ENCODE assay signal across 1 cellular context in genomic region chr11:117946842-117947526, GRCh38.
A peak's percentile ranks its signal among the peaks of the same experiment; 100 is the strongest.
TF ChIP-seq lines count a peak whose summit lies in the region.

No MANE protein-coding gene starts in this region.

TF ChIP-seq in K562, 482 proteins besides CTCF, POLR2A, EP300 and RAD21 (continued from another document and continues in another):
- TF ChIP-seq FOSL1 (tag; conservative IDR thresholded peaks at IDR 0.05) (peak; percentile 93), SMARCC2 (IDR thresholded peaks at IDR 0.05; ENCODE audit: low read depth) (no peak), NFIC (IDR thresholded peaks at IDR 0.05) (no peak; the same call in 1 of the 2 replicates), ILK (tag; IDR thresholded peaks at IDR 0.05; ENCODE audit: borderline replicate concordance, low read depth) (no peak), FOXM1 (IDR thresholded peaks at IDR 0.05; ENCODE audit: low read depth) (no peak), FOXM1 (CRISPR knock-in tag; IDR thresholded peaks at IDR 0.05; ENCODE audit: low read depth) (no peak), CREB1 (IDR thresholded peaks at IDR 0.05) (no peak), CREB1 (CRISPR knock-in tag; IDR thresholded peaks at IDR 0.05) (no peak), NCOA2 (IDR thresholded peaks at IDR 0.05; ENCODE audit: partially characterized antibody in 2 of 2) (no peak), HNRNPLL (IDR thresholded peaks at IDR 0.05; ENCODE audit: low read depth, low read length, poor library complexity, severe bottlenecking) (no peak), MTF1 (CRISPR knock-in tag; IDR thresholded peaks at IDR 0.05; ENCODE audit: borderline replicate concordance) (no peak), U2AF2 (optimal IDR thresholded peaks at IDR 0.05; ENCODE audit: low read depth, low read length) (no peak), EZH2 (IDR thresholded peaks at IDR 0.05; ENCODE audit: borderline replicate concordance, low read depth, low read length) (no peak), MCM3 (IDR thresholded peaks at IDR 0.05) (no peak), GTF2B (IDR thresholded peaks at IDR 0.05; ENCODE audit: extremely low read depth, insufficient read length) (no peak), KDM2B (CRISPR knock-in tag; IDR thresholded peaks at IDR 0.05) (no peak), MAFF (IDR thresholded peaks at IDR 0.05; ENCODE audit: low read length) (no peak), RBM34 (IDR thresholded peaks at IDR 0.05; ENCODE audit: borderline replicate concordance, insufficient read depth, low read length) (no peak), SPI1 (IDR thresholded peaks at IDR 0.05; ENCODE audit: borderline replicate concordance, low read depth, low read length) (no peak), NKRF (IDR thresholded peaks at IDR 0.05; ENCODE audit: borderline replicate concordance) (no peak), TFE3 (CRISPR knock-in tag; IDR thresholded peaks at IDR 0.05) (no peak), ZNF655 (CRISPR knock-in tag; IDR thresholded peaks at IDR 0.05) (no peak), PHF20 (IDR thresholded peaks at IDR 0.05; ENCODE audit: partially characterized antibody) (no peak), DDX20 (tag; IDR thresholded peaks at IDR 0.05; ENCODE audit: low read depth) (no peak), MTA2 (IDR thresholded peaks at IDR 0.05; ENCODE audit: low read depth) (no peak), RBM22 (IDR thresholded peaks at IDR 0.05; ENCODE audit: low read depth, low read length, poor library complexity, severe bottlenecking) (no peak), GTF2F1 (IDR thresholded peaks at IDR 0.05; ENCODE audit: low read depth, low read length) (no peak), TRIM28 (IDR thresholded peaks at IDR 0.05) (no peak), MBD2 (IDR thresholded peaks at IDR 0.05; ENCODE audit: borderline replicate concordance, low read depth) (no peak), ZNF316 (IDR thresholded peaks at IDR 0.05) (no peak), ATF2 (CRISPR knock-in tag; IDR thresholded peaks at IDR 0.05) (no peak), TRIM25 (IDR thresholded peaks at IDR 0.05; ENCODE audit: borderline replicate concordance) (no peak), PML (IDR thresholded peaks at IDR 0.05; ENCODE audit: low read length) (no peak), PYGO2 (tag; IDR thresholded peaks at IDR 0.05) (no peak), POLR2G (IDR thresholded peaks at IDR 0.05; ENCODE audit: low read depth, low read length) (no peak), CEBPG (CRISPR knock-in tag; IDR thresholded peaks at IDR 0.05) (no peak), CEBPG (tag; conservative IDR thresholded peaks at IDR 0.05 in 1 of 2, IDR thresholded peaks at IDR 0.05 in 1 of 2) (no peak; a peak in 1 of 4 replicates), ZNF408 (CRISPR knock-in tag; IDR thresholded peaks at IDR 0.05; ENCODE audit: low read depth) (no peak), CAMTA2 (CRISPR knock-in tag; conservative IDR thresholded peaks at IDR 0.05) (no peak), PPARD (CRISPR knock-in tag; IDR thresholded peaks at IDR 0.05) (no peak)
- TF ChIP-seq, protein P1, sequence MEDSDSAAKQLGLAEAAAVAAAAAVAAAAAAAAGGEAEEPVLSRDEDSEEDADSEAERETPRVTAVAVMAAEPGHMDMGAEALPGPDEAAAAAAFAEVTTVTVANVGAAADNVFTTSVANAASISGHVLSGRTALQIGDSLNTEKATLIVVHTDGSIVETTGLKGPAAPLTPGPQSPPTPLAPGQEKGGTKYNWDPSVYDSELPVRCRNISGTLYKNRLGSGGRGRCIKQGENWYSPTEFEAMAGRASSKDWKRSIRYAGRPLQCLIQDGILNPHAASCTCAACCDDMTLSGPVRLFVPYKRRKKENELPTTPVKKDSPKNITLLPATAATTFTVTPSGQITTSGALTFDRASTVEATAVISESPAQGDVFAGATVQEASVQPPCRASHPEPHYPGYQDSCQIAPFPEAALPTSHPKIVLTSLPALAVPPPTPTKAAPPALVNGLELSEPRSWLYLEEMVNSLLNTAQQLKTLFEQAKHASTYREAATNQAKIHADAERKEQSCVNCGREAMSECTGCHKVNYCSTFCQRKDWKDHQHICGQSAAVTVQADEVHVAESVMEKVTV (CRISPR knock-in tag; IDR thresholded peaks at IDR 0.05), result peak; percentile 93
- TF ChIP-seq, protein P2, sequence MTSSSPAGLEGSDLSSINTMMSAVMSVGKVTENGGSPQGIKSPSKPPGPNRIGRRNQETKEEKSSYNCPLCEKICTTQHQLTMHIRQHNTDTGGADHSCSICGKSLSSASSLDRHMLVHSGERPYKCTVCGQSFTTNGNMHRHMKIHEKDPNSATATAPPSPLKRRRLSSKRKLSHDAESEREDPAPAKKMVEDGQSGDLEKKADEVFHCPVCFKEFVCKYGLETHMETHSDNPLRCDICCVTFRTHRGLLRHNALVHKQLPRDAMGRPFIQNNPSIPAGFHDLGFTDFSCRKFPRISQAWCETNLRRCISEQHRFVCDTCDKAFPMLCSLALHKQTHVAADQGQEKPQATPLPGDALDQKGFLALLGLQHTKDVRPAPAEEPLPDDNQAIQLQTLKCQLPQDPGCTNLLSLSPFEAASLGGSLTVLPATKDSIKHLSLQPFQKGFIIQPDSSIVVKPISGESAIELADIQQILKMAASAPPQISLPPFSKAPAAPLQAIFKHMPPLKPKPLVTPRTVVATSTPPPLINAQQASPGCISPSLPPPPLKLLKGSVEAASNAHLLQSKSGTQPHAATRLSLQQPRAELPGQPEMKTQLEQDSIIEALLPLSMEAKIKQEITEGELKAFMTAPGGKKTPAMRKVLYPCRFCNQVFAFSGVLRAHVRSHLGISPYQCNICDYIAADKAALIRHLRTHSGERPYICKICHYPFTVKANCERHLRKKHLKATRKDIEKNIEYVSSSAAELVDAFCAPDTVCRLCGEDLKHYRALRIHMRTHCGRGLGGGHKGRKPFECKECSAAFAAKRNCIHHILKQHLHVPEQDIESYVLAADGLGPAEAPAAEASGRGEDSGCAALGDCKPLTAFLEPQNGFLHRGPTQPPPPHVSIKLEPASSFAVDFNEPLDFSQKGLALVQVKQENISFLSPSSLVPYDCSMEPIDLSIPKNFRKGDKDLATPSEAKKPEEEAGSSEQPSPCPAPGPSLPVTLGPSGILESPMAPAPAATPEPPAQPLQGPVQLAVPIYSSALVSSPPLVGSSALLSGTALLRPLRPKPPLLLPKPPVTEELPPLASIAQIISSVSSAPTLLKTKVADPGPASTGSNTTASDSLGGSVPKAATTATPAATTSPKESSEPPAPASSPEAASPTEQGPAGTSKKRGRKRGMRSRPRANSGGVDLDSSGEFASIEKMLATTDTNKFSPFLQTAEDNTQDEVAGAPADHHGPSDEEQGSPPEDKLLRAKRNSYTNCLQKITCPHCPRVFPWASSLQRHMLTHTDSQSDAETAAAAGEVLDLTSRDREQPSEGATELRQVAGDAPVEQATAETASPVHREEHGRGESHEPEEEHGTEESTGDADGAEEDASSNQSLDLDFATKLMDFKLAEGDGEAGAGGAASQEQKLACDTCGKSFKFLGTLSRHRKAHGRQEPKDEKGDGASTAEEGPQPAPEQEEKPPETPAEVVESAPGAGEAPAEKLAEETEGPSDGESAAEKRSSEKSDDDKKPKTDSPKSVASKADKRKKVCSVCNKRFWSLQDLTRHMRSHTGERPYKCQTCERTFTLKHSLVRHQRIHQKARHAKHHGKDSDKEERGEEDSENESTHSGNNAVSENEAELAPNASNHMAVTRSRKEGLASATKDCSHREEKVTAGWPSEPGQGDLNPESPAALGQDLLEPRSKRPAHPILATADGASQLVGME (CRISPR knock-in tag; IDR thresholded peaks at IDR 0.05), result no peak
- TF ChIP-seq, protein P3, sequence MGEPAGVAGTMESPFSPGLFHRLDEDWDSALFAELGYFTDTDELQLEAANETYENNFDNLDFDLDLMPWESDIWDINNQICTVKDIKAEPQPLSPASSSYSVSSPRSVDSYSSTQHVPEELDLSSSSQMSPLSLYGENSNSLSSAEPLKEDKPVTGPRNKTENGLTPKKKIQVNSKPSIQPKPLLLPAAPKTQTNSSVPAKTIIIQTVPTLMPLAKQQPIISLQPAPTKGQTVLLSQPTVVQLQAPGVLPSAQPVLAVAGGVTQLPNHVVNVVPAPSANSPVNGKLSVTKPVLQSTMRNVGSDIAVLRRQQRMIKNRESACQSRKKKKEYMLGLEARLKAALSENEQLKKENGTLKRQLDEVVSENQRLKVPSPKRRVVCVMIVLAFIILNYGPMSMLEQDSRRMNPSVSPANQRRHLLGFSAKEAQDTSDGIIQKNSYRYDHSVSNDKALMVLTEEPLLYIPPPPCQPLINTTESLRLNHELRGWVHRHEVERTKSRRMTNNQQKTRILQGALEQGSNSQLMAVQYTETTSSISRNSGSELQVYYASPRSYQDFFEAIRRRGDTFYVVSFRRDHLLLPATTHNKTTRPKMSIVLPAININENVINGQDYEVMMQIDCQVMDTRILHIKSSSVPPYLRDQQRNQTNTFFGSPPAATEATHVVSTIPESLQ (CRISPR knock-in tag; IDR thresholded peaks at IDR 0.05), result no peak
- TF ChIP-seq, protein P4, sequence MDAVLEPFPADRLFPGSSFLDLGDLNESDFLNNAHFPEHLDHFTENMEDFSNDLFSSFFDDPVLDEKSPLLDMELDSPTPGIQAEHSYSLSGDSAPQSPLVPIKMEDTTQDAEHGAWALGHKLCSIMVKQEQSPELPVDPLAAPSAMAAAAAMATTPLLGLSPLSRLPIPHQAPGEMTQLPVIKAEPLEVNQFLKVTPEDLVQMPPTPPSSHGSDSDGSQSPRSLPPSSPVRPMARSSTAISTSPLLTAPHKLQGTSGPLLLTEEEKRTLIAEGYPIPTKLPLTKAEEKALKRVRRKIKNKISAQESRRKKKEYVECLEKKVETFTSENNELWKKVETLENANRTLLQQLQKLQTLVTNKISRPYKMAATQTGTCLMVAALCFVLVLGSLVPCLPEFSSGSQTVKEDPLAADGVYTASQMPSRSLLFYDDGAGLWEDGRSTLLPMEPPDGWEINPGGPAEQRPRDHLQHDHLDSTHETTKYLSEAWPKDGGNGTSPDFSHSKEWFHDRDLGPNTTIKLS (IDR thresholded peaks at IDR 0.05; ENCODE audit: borderline replicate concordance, low read depth), result no peak
- TF ChIP-seq, protein P5, sequence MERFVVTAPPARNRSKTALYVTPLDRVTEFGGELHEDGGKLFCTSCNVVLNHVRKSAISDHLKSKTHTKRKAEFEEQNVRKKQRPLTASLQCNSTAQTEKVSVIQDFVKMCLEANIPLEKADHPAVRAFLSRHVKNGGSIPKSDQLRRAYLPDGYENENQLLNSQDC (CRISPR knock-in tag; IDR thresholded peaks at IDR 0.05), result no peak
